ENCODE assay signal across 19 cellular contexts in the genomic region with DNA sequence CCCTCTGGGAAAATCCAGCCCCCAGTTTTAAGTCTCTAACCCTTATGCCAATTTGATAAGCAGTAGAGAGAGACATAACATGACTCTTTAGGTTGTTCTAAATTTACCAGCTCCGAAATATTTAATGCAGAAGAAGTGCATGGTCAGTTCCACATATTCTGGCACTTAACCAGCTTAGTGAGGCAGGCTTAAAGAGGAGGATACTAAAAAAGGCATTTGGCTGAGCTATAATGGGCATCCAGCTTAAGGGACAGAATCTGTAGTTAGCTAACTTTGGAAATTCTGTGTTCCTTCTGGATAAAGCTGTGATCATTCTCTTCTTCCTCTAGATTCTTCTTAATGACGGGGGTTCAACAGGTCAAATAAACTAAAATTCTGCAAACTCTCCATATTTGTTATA.
"Had no signal": no experiment of that assay in that cellular context is flagged by ENCODE, and none has a peak within 500 bp of the region (broad histone marks: within the 10 kb centered on the region; RNA-seq: fewer than 3 reads in every experiment).

No MANE protein-coding gene starts in this region.

- H3K36me3 Mint-ChIP-seq: immature natural killer cell; naive thymus-derived CD4-positive, alpha-beta T cell had no signal

- H3K4me3 Mint-ChIP-seq: immature natural killer cell; naive thymus-derived CD4-positive, alpha-beta T cell; nephron progenitor cell had no signal

- H3K4me3 ChIP-seq: coronary artery, gastrocnemius medialis, psoas muscle, sigmoid colon, stomach had no signal

- H3K36me3 ChIP-seq: gastrocnemius medialis, neutrophil, sigmoid colon, stomach had no signal

- ATAC-seq: gastrocnemius medialis; naive thymus-derived CD4-positive, alpha-beta T cell; psoas muscle had no signal

- H3K4me1 ChIP-seq: gastrocnemius medialis, psoas muscle, sigmoid colon, stomach had no signal

- H3K27ac ChIP-seq: coronary artery, gastrocnemius medialis, neutrophil, psoas muscle, sigmoid colon, stomach had no signal

- FAIRE-seq: kidney, small intestine had no signal

- H3K27me3 ChIP-seq: gastrocnemius medialis, neutrophil, sigmoid colon, stomach had no signal

- H3K4me1 Mint-ChIP-seq: immature natural killer cell; naive thymus-derived CD4-positive, alpha-beta T cell; nephron progenitor cell had no signal

- DNase-seq: effector CD8-positive, alpha-beta T cell; gastrocnemius medialis; immature natural killer cell; kidney; left cardiac atrium; mesendoderm; naive thymus-derived CD4-positive, alpha-beta T cell; nephron progenitor cell; psoas muscle; retina; sigmoid colon; small intestine; stimulated activated CD4-positive, alpha-beta T cell treated with anti-CD3 and anti-CD28 coated beads, Interleukin-12 subunit alpha, Interleukin-12 subunit beta, amount 100 ng/mL, for 4 hours; stimulated activated naive CD4-positive, alpha-beta T cell; stomach; substantia nigra; trophoblast cell had no signal

- H3K9me3 Mint-ChIP-seq: nephron progenitor cell had no signal

- H3K27ac Mint-ChIP-seq: immature natural killer cell; naive thymus-derived CD4-positive, alpha-beta T cell; nephron progenitor cell had no signal

- H3K9me3 ChIP-seq: gastrocnemius medialis, neutrophil, psoas muscle, sigmoid colon had no signal
